ENCODE assay signal across 4 cellular contexts in the genomic region with DNA sequence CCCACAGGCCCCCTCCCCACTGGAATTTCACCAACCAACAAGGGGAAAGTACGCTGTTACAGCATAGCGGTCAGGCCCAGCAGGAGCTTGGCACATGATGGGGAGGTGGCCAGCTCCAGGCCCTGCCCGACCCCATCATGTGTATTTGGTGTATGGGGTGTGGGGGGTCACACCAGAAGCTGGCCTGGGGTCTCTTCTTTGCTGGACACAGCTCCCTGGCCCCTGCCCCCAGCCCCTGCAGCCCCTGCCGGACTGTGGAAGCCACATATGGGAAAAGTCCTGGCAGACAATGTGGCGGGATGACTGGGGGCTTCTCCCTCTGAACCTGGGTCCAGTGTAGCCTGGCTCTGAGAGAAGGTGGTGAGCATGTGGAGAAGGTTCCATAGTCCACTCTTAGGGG. TPM values are rescaled to one million over a fixed set of nuclear protein-coding genes. Genes with fewer than 3 reads are reported as not detected.
"Had no signal": no experiment of that assay in that cellular context is flagged by ENCODE, and none has a peak within 500 bp of the region (broad histone marks: within the 10 kb centered on the region; RNA-seq: fewer than 3 reads in every experiment).

No MANE protein-coding gene starts in this region.

- ATAC-seq: GM12878 had no signal

- DNase-seq: GDM1, GF-D8 had no signal

- H3K4me3 ChIP-seq: GM12878 had no signal

RNA-seq across cellular contexts. Expression of a gene that starts 12.4 kb away (rescaled TPM):
- total RNA-seq: G401, GM12878 had no signal
